In genomic region chr12:125024949-125025563, GRCh38 we compare ENCODE assay signal across 1 cellular context.
TF ChIP-seq lines count a peak whose summit lies in the region.

No MANE protein-coding gene starts in this region.

TF ChIP-seq in GM23338, 12 proteins besides CTCF, POLR2A, EP300 and RAD21:
- no peak for TF ChIP-seq REST (IDR thresholded peaks at IDR 0.05; ENCODE audit: unreplicated experiment)
- no peak for TF ChIP-seq EZH2 (IDR thresholded peaks at IDR 0.05; ENCODE audit: low read depth, unreplicated experiment)
- TF ChIP-seq EZH2phosphoT487 (IDR thresholded peaks at IDR 0.05; ENCODE audit: unreplicated experiment) = no peak
